In genomic region chr1:36093226-36093625, GRCh38 we compare ENCODE assay signal across 25 cellular contexts. TPM values are rescaled to one million over a fixed set of nuclear protein-coding genes. Genes with fewer than 3 reads are reported as not detected.
DNase-seq lines count a peak whose midpoint lies in the region; ATAC-seq and TF ChIP-seq lines count a peak whose summit lies in the region.
"Had no signal": no experiment of that assay in that cellular context is flagged by ENCODE, and none has a peak within 500 bp of the region (broad histone marks: within the 10 kb centered on the region; RNA-seq: fewer than 3 reads in every experiment).

No MANE protein-coding gene starts in this region.

- H3K9ac ChIP-seq in PC-3 (ENCODE audit: low read length): no peak overlapping the region

- 62 to 80% (median 78%) methylated on average over 4 to 7 of the region's 7 CpGs for WGBS in adrenal gland, 4 donors

- H3K27ac ChIP-seq in breast epithelium (peak overlapping the region; percentile 79 to 85), adrenal gland (peak overlapping the region in 4 of 5 donors; percentile 28 to 82 (median 75)), temporal lobe (ENCODE audit: low read depth, low read length) (peak overlapping the region; percentile 97), PC-3 (ENCODE audit: low read length) (no peak overlapping the region)
- H3K27ac ChIP-seq: esophagus squamous epithelium had no signal

- H3K9me3 Mint-ChIP-seq in MCF 10A (ENCODE audit: unreplicated experiment): no peaks in the 10 kb centered on the region
- H3K9me3 Mint-ChIP-seq in neural crest cell: no peaks in the 10 kb centered on the region
- H3K9me3 Mint-ChIP-seq: activated CD4-positive, alpha-beta memory T cell treated with anti-CD3 and anti-CD28 coated beads, Interleukin-2, amount 10 ng/mL, durations not matched to agents 7 days and 5 days; CD4-positive, CD25-positive, alpha-beta regulatory T cell; IgD-negative memory B cell; T-cell had no signal

- H3K9me3 ChIP-seq in breast epithelium (no peaks in the 10 kb centered on the region), adrenal gland (replicated peaks in 1 of 3) (no peaks in the 10 kb centered on the region), PC-3 (ENCODE audit: low read length) (no peaks in the 10 kb centered on the region)
- H3K9me3 ChIP-seq: esophagus squamous epithelium, HAP-1 had no signal

- intact Hi-C loops in breast epithelium (cut with DNase I; ENCODE audit: low total_unique reads) (no loop called here), MCF 10A (cut with micrococcal nuclease) (no loop called here), adrenal gland (cut with DNase I) (loop anchor here (10.0 kb wide), 3 partner anchors 92 to 322 kb away; no protein-coding TSS in a partner anchor), PC-3 (cut with micrococcal nuclease) (no loop called here)

- no peak for DNase-seq in breast epithelium (ENCODE audit: low spot score in 2 of 2)
- DNase-seq in MCF 10A (ENCODE audit: unreplicated experiment): no peak
- DNase-seq in adrenal gland: peak in 4 of 7 donors; percentile 24 to 66 (median 30)
- no peak for DNase-seq in neural crest cell (ENCODE audit: low read depth, low spot score)
- DNase-seq in NCI-H226: no peak
- no peak for DNase-seq in PC-3
- DNase-seq in CD1c-positive myeloid dendritic cell (ENCODE audit: extremely low spot score): no peak
- DNase-seq: activated CD4-positive, alpha-beta memory T cell treated with anti-CD3 and anti-CD28 coated beads, Interleukin-2, amount 10 ng/mL, durations not matched to agents 7 days and 5 days; activated gamma-delta T cell treated with Interleukin-2 at 50 U/mL for 16 hours; CD4-positive, CD25-positive, alpha-beta regulatory T cell; cortex of kidney; esophagus squamous epithelium; mesendoderm; NCI-H1092 treated with DMSO at 0.1 percent for 48 hours; NCI-H2029; NCI-H345; NCI-H748 treated with DMSO at 0.1 percent for 48 hours; RPMI8226; small intestine; stimulated activated CD4-positive, alpha-beta T cell treated with anti-CD3 and anti-CD28 coated beads, Interleukin-1b, Interleukin-23, amount 100 ng/mL, for 48 hours had no signal

- no peak for TF ChIP-seq POLR2A in breast epithelium (IDR thresholded peaks at IDR 0.05)
- no peak for TF ChIP-seq POLR2A in adrenal gland (IDR thresholded peaks at IDR 0.05)

- no peaks in the 10 kb centered on the region for H3K9me2 ChIP-seq in PC-3 (replicated peaks; ENCODE audit: low read length)

- H3K79me2 ChIP-seq in PC-3 (ENCODE audit: low read length): peaks cover 28% of the 10 kb centered on the region

- H3K27me3 Mint-ChIP-seq in MCF 10A (ENCODE audit: insufficient read depth, unreplicated experiment) (no peaks in the 10 kb centered on the region), neural crest cell (ENCODE audit: low read depth) (no peaks in the 10 kb centered on the region)
- H3K27me3 Mint-ChIP-seq: activated CD4-positive, alpha-beta memory T cell treated with anti-CD3 and anti-CD28 coated beads, Interleukin-2, amount 10 ng/mL, durations not matched to agents 7 days and 5 days; IgD-negative memory B cell; T-cell had no signal

- H3K4me1 ChIP-seq in breast epithelium (peaks cover 9 to 24% of the 10 kb centered on the region in 2 donors), adrenal gland (replicated peaks in 1 of 2) (peaks cover 32 to 61% of the 10 kb centered on the region in 2 donors), PC-3 (ENCODE audit: insufficient read depth, low read length) (peaks cover 12% of the 10 kb centered on the region; the same call in 1 of the 2 replicates)

- H3K4me3 Mint-ChIP-seq in MCF 10A (ENCODE audit: unreplicated experiment): no peak overlapping the region
- H3K4me3 Mint-ChIP-seq in neural crest cell: peak overlapping the region; percentile 83
- H3K4me3 Mint-ChIP-seq: activated CD4-positive, alpha-beta memory T cell treated with anti-CD3 and anti-CD28 coated beads, Interleukin-2, amount 10 ng/mL, durations not matched to agents 7 days and 5 days; T-cell had no signal

- POLR2A ChIA-PET in MCF 10A (lab: Yijun Ruan, JAX): no interaction called here
- POLR2A ChIA-PET in PC-3 (lab: Charles Lee; ENCODE audit: unreplicated experiment): no interaction called here

- H3K27me3 ChIP-seq in breast epithelium (no peaks in the 10 kb centered on the region), adrenal gland (no peaks in the 10 kb centered on the region), PC-3 (ENCODE audit: low read length) (no peaks in the 10 kb centered on the region)
- H3K27me3 ChIP-seq: esophagus squamous epithelium had no signal

- ATAC-seq in PC-3: no peak
- ATAC-seq: T-cell had no signal

- peaks cover 24% of the 10 kb centered on the region for H3K36me3 Mint-ChIP-seq in MCF 10A (ENCODE audit: insufficient read depth, unreplicated experiment)
- H3K36me3 Mint-ChIP-seq in neural crest cell (ENCODE audit: low read depth): no peaks in the 10 kb centered on the region
- H3K36me3 Mint-ChIP-seq: CD4-positive, CD25-positive, alpha-beta regulatory T cell; IgD-negative memory B cell had no signal

- no peaks in the 10 kb centered on the region for H3F3A ChIP-seq in PC-3 (ENCODE audit: low read length, unreplicated experiment)

- no peak overlapping the region for H3K4me2 ChIP-seq in PC-3 (ENCODE audit: low read length)

- no peak overlapping the region for H2AFZ ChIP-seq in PC-3 (ENCODE audit: low read length)

- TF ChIP-seq CTCF in breast epithelium (IDR thresholded peaks at IDR 0.05): no peak
- TF ChIP-seq CTCF in MCF 10A (IDR thresholded peaks at IDR 0.05; ENCODE audit: unreplicated experiment): no peak
- no peak for TF ChIP-seq CTCF in adrenal gland (IDR thresholded peaks at IDR 0.05)
- no peak for TF ChIP-seq CTCF in neural crest cell (conservative IDR thresholded peaks at IDR 0.05)
- no peak for TF ChIP-seq CTCF in PC-3 (conservative IDR thresholded peaks at IDR 0.05; ENCODE audit: low read depth, low read length)

- H3K36me3 ChIP-seq in breast epithelium: no peaks in the 10 kb centered on the region
- H3K36me3 ChIP-seq in adrenal gland (replicated peaks in 1 of 2): peaks cover 0 to 58% of the 10 kb centered on the region in 2 donors
- peaks cover 33% of the 10 kb centered on the region; the same call in 1 of the 2 replicates for H3K36me3 ChIP-seq in PC-3 (ENCODE audit: low read depth, low read length)

- CTCF ChIA-PET in MCF 10A (lab: Yijun Ruan, JAX): interaction anchor here (0.6 to 1.3 kb wide), 4 partner anchors 51 to 154 kb away, joined by 3 to 5 read pairs (median 5); partner anchors contain the start of gene TRAPPC3
- CTCF ChIA-PET in PC-3 (lab: Charles Lee): no interaction called here

- BruUV-seq in MCF 10A (replicated peaks; lab: Mats Ljungman, UMichigan) (no TSS peak), PC-3 (replicated peaks; lab: Mats Ljungman, UMichigan) (no TSS peak)

- H3K4me3 ChIP-seq in breast epithelium (no peak overlapping the region), adrenal gland (no peak overlapping the region), PC-3 (ENCODE audit: low read length) (no peak overlapping the region)
- H3K4me3 ChIP-seq: esophagus squamous epithelium, HAP-1 had no signal

- no peaks in the 10 kb centered on the region for H4K20me1 ChIP-seq in PC-3 (ENCODE audit: low read length)

- H3K4me1 Mint-ChIP-seq in MCF 10A (ENCODE audit: insufficient read depth, unreplicated experiment) (no peaks in the 10 kb centered on the region), neural crest cell (peaks cover 14% of the 10 kb centered on the region)

- no peak overlapping the region for H3K27ac Mint-ChIP-seq in MCF 10A (ENCODE audit: low read depth, unreplicated experiment)
- H3K27ac Mint-ChIP-seq in neural crest cell (ENCODE audit: unreplicated experiment): no peak overlapping the region
- H3K27ac Mint-ChIP-seq: activated CD4-positive, alpha-beta memory T cell treated with anti-CD3 and anti-CD28 coated beads, Interleukin-2, amount 10 ng/mL, durations not matched to agents 7 days and 5 days; IgD-negative memory B cell had no signal

RNA-seq across cellular contexts. Expression of gene ADPRS, which starts 4.5 kb away (rescaled TPM):
- 10 to 100 TPM; 26.2 to 48.7 (median 39.7) TPM for total RNA-seq in breast epithelium
- total RNA-seq in MCF 10A (2022): 24.8 and 26.4 TPM in 2 replicates
- total RNA-seq in adrenal gland: 10 to 100 TPM; 43.3 to 84.5 (median 54.8) TPM
- polyA plus RNA-seq in adrenal gland: 10 to 100 TPM; 40.1 to 42.3 (median 40.7) TPM
- 33.8 and 34.0 TPM in 2 replicates for total RNA-seq in neural crest cell
- 14.8 TPM for total RNA-seq in temporal lobe
- total RNA-seq in PC-3 (2014; rRNA removed): 75.9 and 83.0 TPM in 2 replicates

RNA-seq across cellular contexts. Expression of gene TEKT2, which starts 9.3 kb away (rescaled TPM):
- total RNA-seq in breast epithelium: 1 to 10 TPM in 1 of 3 donors, under 1 TPM in 1, not detected in 1; 0.98 to 1.2 TPM
- total RNA-seq in MCF 10A (2022): not detected in 2 replicates
- 1 to 10 TPM in 1 of 8 donors, under 1 TPM in 3, not detected in 4; 0.18 to 1.2 (median 0.72) TPM for total RNA-seq in adrenal gland
- 1 to 10 TPM in 2 of 3 donors, under 1 TPM in 1; 0.40 to 4.0 (median 1.4) TPM for polyA plus RNA-seq in adrenal gland
- total RNA-seq in neural crest cell: 7.4 and 8.4 TPM in 2 replicates
- 5.9 TPM for total RNA-seq in temporal lobe
- total RNA-seq in PC-3 (2014; rRNA removed): not detected in 2 replicates
- total RNA-seq: activated CD4-positive, alpha-beta memory T cell treated with anti-CD3 and anti-CD28 coated beads, Interleukin-2, amount 10 ng/mL, durations not matched to agents 7 days and 5 days; esophagus squamous epithelium; SK-MEL-5 had no signal
- polyA plus RNA-seq: CD4-positive, CD25-positive, alpha-beta regulatory T cell; IgD-negative memory B cell had no signal

RNA-seq across cellular contexts. Expression of gene COL8A2, which starts 31.8 kb away (rescaled TPM):
- total RNA-seq in breast epithelium (10 to 100 TPM in 2 of 3 donors, 1 to 10 TPM in 1; 3.4 to 20.6 (median 11.1) TPM), MCF 10A (2022) (not detected in 2 replicates), adrenal gland (1 to 10 TPM in 6 of 8 donors, under 1 TPM in 2; 0.74 to 6.6 (median 2.8) TPM), neural crest cell (0.09 TPM in 2 replicates), temporal lobe (0.98 TPM), PC-3 (2014; rRNA removed) (0.26 and 0.58 TPM in 2 replicates)
- polyA plus RNA-seq in adrenal gland: 1 to 10 TPM in 2 of 3 donors, under 1 TPM in 1; 0.66 to 2.3 (median 1.2) TPM
- total RNA-seq: activated CD4-positive, alpha-beta memory T cell treated with anti-CD3 and anti-CD28 coated beads, Interleukin-2, amount 10 ng/mL, durations not matched to agents 7 days and 5 days; CD4-positive, CD25-positive, alpha-beta regulatory T cell had no signal
- polyA plus RNA-seq: IgD-negative memory B cell had no signal

RNA-seq across cellular contexts. Expression of gene TRAPPC3, which starts 56.1 kb away (rescaled TPM):
- total RNA-seq in breast epithelium (100 to 1,000 TPM; 107 to 118 (median 116) TPM), MCF 10A (2022) (72.8 and 75.5 TPM in 2 replicates), adrenal gland (100 to 1,000 TPM in 6 of 8 donors, 10 to 100 TPM in 2; 74.6 to 182 (median 133) TPM), neural crest cell (48.6 and 52.8 TPM in 2 replicates), temporal lobe (40.8 TPM), PC-3 (2014; rRNA removed) (119 and 236 TPM in 2 replicates)
- 100 to 1,000 TPM in 1 of 3 donors, 10 to 100 TPM in 2; 54.0 to 106 (median 65.1) TPM for polyA plus RNA-seq in adrenal gland

Comparison
In these comparisons a context has a peak if more than half of its experiments do, and no peak if none do; other contexts are left out.
1. DNase-seq: peak in adrenal gland (4 of 7); none in breast epithelium (0 of 2), MCF 10A (single experiment), neural crest cell (single experiment), NCI-H226 (single experiment), PC-3 (single experiment) and CD1c-positive myeloid dendritic cell (single experiment).
2. intact Hi-C loops: an anchor here in adrenal gland (10.0 kb wide); none called in breast epithelium, MCF 10A and PC-3.